Comparison of ENCODE assay signal across 23 cellular contexts in the genomic region with DNA sequence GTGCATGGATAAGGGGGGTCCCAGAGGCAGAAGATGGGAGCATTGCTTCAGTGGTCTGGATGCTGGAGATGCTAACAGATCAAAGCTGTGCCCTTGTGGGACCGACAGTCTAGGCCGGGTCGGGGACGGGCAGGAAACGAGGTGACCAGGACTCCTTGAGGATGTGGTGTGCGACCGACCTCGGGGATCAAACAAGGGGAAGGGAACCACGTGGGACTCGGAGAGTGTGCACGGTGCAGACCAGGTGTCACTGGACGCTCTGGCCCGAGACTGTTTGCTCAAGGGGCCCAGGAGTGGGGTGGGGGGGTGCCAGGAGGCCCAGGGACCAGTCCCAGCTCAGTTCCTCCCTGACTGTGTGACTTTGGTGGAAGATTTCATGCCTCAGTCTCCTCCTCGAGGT. TPM values are rescaled to one million over a fixed set of nuclear protein-coding genes. Genes with fewer than 3 reads are reported as not detected.
DNase-seq lines count a peak whose midpoint lies in the region; TF ChIP-seq lines count a peak whose summit lies in the region.
"Had no signal": no experiment of that assay in that cellular context is flagged by ENCODE, and none has a peak within 500 bp of the region (broad histone marks: within the 10 kb centered on the region; RNA-seq: fewer than 3 reads in every experiment).

No MANE protein-coding gene starts in this region.

- H3K4me2 ChIP-seq in BLaER1 (peak overlapping the region; percentile 49), mesenchymal stem cell (ENCODE audit: low read length, poor library complexity, severe bottlenecking) (no peak overlapping the region)
- H3K4me2 ChIP-seq: neural progenitor cell, SK-N-SH had no signal

- no peak overlapping the region for H2BK5ac ChIP-seq in mesenchymal stem cell (ENCODE audit: low read depth, low read length, poor library complexity, severe bottlenecking)

- peak in 2 of 7 donors; percentile 55 to 63 for DNase-seq in adrenal gland
- DNase-seq in mesenchymal stem cell: no peak
- DNase-seq in DMS53 (lab: John Stamatoyannopoulos, UW): no peak
- no peak for DNase-seq in NCI-H146 treated with DMSO at 0.1 percent for 48 hours (lab: John Stamatoyannopoulos, UW; ENCODE audit: unreplicated experiment)
- DNase-seq in NCI-H2107 treated with DMSO at 0.1 percent for 48 hours (lab: John Stamatoyannopoulos, UW; ENCODE audit: unreplicated experiment): no peak
- no peak for DNase-seq in erythroblast (lab: John Stamatoyannopoulos, UW)
- DNase-seq: activated CD4-positive, alpha-beta T cell treated with anti-CD3 and anti-CD28 coated beads for 36 hours; activated naive CD4-positive, alpha-beta T cell; activated T-cell treated with anti-CD3 and anti-CD28 coated beads, Interleukin-2, amount 50 U/mL, for 48 hours; amniotic stem cell; Caco-2; colonic mucosa; KG1; lower lobe of right lung; NCI-H146; NCI-H2171 treated with DMSO at 0.1 percent for 48 hours; NCI-H524 treated with DMSO at 0.1 percent for 48 hours; SK-N-SH; stimulated activated CD4-positive, alpha-beta T cell treated with anti-CD3 and anti-CD28 coated beads, Interleukin-12 subunit alpha, Interleukin-12 subunit beta, amount 100 ng/mL, for 4 hours; T-helper 2 cell had no signal

- no peak overlapping the region for H2AK5ac ChIP-seq in mesenchymal stem cell (ENCODE audit: low read length, severe bottlenecking)

- H3K27ac ChIP-seq in BLaER1: 0 out of 2 replicates have a peak overlapping the region, but pooled peaks have one; percentile 22
- H3K27ac ChIP-seq in adrenal gland: peak overlapping the region; percentile 5 to 97 (median 89)
- H3K27ac ChIP-seq in mesenchymal stem cell (ENCODE audit: low read length, poor library complexity, severe bottlenecking): no peak overlapping the region
- H3K27ac ChIP-seq in stomach smooth muscle (ENCODE audit: low read length): peak overlapping the region; percentile 91
- H3K27ac ChIP-seq: colonic mucosa, lower lobe of right lung, neural progenitor cell had no signal

- WGBS in adrenal gland, 4 donors: 33 to 49% (median 45%) methylated on average over 1 to 14 of the region's 14 CpGs
- 76% methylated on average over 13 of the region's 14 CpGs for WGBS in mesenchymal stem cell

- TF ChIP-seq POLR2A in adrenal gland (IDR thresholded peaks at IDR 0.05) (no peak), erythroblast (IDR thresholded peaks at IDR 0.05; ENCODE audit: low read length) (no peak)

- H4K91ac ChIP-seq in mesenchymal stem cell (ENCODE audit: low read length): no peak overlapping the region

- TF ChIP-seq CTCF in adrenal gland (IDR thresholded peaks at IDR 0.05): no peak

- H2AFZ ChIP-seq in mesenchymal stem cell (ENCODE audit: low read depth, low read length): no peak overlapping the region
- H2AFZ ChIP-seq: neural progenitor cell had no signal

- no peak overlapping the region for H2BK15ac ChIP-seq in mesenchymal stem cell (ENCODE audit: low read depth, poor library complexity, severe bottlenecking)

- peaks cover 97% of the 10 kb centered on the region for H4K20me1 ChIP-seq in BLaER1

- no peak overlapping the region for H3K18ac ChIP-seq in mesenchymal stem cell (ENCODE audit: low read depth in 1 of 2, low read length in 2 of 2)

- no peak overlapping the region for H2BK12ac ChIP-seq in mesenchymal stem cell (ENCODE audit: low read length in 2 of 2)

- H3K9ac ChIP-seq in BLaER1 (no peak overlapping the region), mesenchymal stem cell (ENCODE audit: low read length) (no peak overlapping the region), stomach smooth muscle (ENCODE audit: low read length in 2 of 2) (no peak overlapping the region)
- H3K9ac ChIP-seq: neural progenitor cell, SK-N-SH had no signal

- no peak overlapping the region for H2BK120ac ChIP-seq in mesenchymal stem cell (ENCODE audit: low read depth, low read length)

- no peak overlapping the region for H3K23ac ChIP-seq in mesenchymal stem cell (ENCODE audit: low read length in 2 of 2)

- H3K9me3 ChIP-seq in BLaER1 (no peaks in the 10 kb centered on the region), adrenal gland (replicated peaks in 1 of 3) (no peaks in the 10 kb centered on the region), mesenchymal stem cell (ENCODE audit: control insufficient read depth, low read length) (no peaks in the 10 kb centered on the region), stomach smooth muscle (ENCODE audit: control insufficient read depth in 2 of 2, low read length in 2 of 2) (no peaks in the 10 kb centered on the region)
- H3K9me3 ChIP-seq: Caco-2, colonic mucosa, lower lobe of right lung, SK-N-SH had no signal

- peaks cover 22% of the 10 kb centered on the region for H3K79me1 ChIP-seq in mesenchymal stem cell (replicated peaks; ENCODE audit: low read length, poor library complexity, severe bottlenecking)

- H3K4me1 ChIP-seq in BLaER1: peaks cover 84% of the 10 kb centered on the region
- peaks cover 65 to 83% of the 10 kb centered on the region in 2 donors for H3K4me1 ChIP-seq in adrenal gland (replicated peaks in 1 of 2)
- H3K4me1 ChIP-seq in mesenchymal stem cell (ENCODE audit: control insufficient read depth, insufficient read depth, low read depth, low read length): peaks cover 45% of the 10 kb centered on the region
- H3K4me1 ChIP-seq in stomach smooth muscle (ENCODE audit: control insufficient read depth, insufficient read depth, low read length): peaks cover 71% of the 10 kb centered on the region
- H3K4me1 ChIP-seq: Caco-2, colonic mucosa had no signal

- no peak overlapping the region for H3K4ac ChIP-seq in mesenchymal stem cell (ENCODE audit: low read depth in 1 of 2, low read length in 2 of 2)

- no peak overlapping the region for H3K14ac ChIP-seq in mesenchymal stem cell (ENCODE audit: low read length in 2 of 2)

- H3K36me3 ChIP-seq in BLaER1 (peaks cover 20% of the 10 kb centered on the region), adrenal gland (replicated peaks in 1 of 2) (no peaks in the 10 kb centered on the region), mesenchymal stem cell (ENCODE audit: control insufficient read depth in 1 of 2, insufficient read depth in 2 of 2, low read depth in 1 of 2, low read length in 2 of 2) (peaks cover 9 to 26% of the 10 kb centered on the region in 2 experiments), stomach smooth muscle (ENCODE audit: control insufficient read depth in 2 of 2, insufficient read depth in 2 of 2, low read length in 2 of 2) (peaks cover 0 to 4% of the 10 kb centered on the region in 2 donors)
- H3K36me3 ChIP-seq: colonic mucosa, neural progenitor cell had no signal

- H4K8ac ChIP-seq in mesenchymal stem cell (ENCODE audit: low read length): peak overlapping the region; percentile 3

- intact Hi-C loops in adrenal gland (cut with DNase I): no loop called here

- H3K27me3 ChIP-seq in BLaER1 (no peaks in the 10 kb centered on the region), adrenal gland (no peaks in the 10 kb centered on the region), mesenchymal stem cell (ENCODE audit: control insufficient read depth in 1 of 2, insufficient read depth in 1 of 2, low read length in 2 of 2) (no peaks in the 10 kb centered on the region), stomach smooth muscle (ENCODE audit: control insufficient read depth in 1 of 2, insufficient read depth in 2 of 2, low read length in 2 of 2) (no peaks in the 10 kb centered on the region)
- H3K27me3 ChIP-seq: colonic mucosa had no signal

- no peak overlapping the region for H3K4me3 ChIP-seq in BLaER1
- H3K4me3 ChIP-seq in adrenal gland: no peak overlapping the region
- H3K4me3 ChIP-seq in mesenchymal stem cell (ENCODE audit: insufficient read depth in 1 of 2, low read depth in 1 of 2, low read length in 2 of 2): no peak overlapping the region
- H3K4me3 ChIP-seq in stomach smooth muscle (ENCODE audit: low read length in 2 of 2): peak overlapping the region in 1 of 2 donors; percentile 22
- H3K4me3 ChIP-seq: colonic mucosa, lower lobe of right lung, neural progenitor cell had no signal

RNA-seq across cellular contexts. Expression of gene NFIC, which starts 6.0 kb away (rescaled TPM):
- total RNA-seq in adrenal gland: 100 to 1,000 TPM; 124 to 329 (median 236) TPM
- 100 to 1,000 TPM in 1 of 3 donors, 10 to 100 TPM in 2; 34.9 to 154 (median 69.2) TPM for polyA plus RNA-seq in adrenal gland
- 101 TPM for polyA plus RNA-seq in mesenchymal stem cell (2013, experiment 1 of 2)
- polyA plus RNA-seq in mesenchymal stem cell (2013, experiment 2 of 2): 98.4 TPM
